ENCODE assay signal across 8 cellular contexts in the genomic region with DNA sequence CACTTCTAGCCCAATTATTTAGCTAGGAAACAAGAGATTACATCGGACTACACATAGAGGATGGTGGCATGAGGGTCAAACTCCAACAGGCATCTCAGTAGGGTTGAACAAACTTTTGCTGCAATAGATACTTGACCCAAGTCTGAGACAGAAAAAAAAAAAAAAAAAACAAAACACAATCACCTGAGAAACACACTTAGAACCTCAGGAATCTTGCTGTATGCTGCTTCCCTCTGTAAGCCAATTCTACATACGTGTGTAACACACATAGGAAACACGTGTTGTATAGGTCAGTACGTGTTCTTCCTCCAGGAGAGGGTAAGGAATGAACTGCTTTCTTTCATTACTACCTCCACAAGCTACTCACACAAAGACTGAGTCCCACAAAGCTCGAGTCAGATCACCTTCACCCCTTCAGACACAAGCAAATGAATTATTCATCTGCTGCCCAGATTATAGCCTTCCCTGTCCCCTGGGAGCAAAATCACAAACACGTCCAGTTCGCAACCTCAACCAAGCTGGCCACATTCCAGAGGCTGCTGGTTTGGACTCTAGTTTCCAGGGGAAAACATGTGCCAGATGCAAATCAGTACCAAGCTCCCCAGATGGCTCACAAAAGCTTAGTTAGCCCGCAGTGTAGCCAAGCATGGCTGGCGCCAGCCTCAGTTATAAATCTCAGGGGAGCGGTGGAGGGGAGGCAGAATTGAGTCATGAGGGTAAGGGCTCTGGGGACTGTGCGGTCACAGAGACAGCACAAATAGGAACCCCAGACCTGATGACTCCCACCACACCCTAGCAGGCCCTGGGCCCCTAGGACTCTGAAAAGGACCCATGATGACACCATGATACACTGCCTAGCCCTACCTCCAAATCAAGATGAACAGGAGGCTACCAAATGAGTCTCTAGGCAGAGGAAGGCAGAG. TPM values are rescaled to one million over a fixed set of nuclear protein-coding genes. Genes with fewer than 3 reads are reported as not detected.
DNase-seq lines count a peak whose midpoint lies in the region; ATAC-seq and TF ChIP-seq lines count a peak whose summit lies in the region.

No MANE protein-coding gene starts in this region.

- peak overlapping the region in 4 of 5 donors; percentile 51 to 89 (median 76) for H3K27ac ChIP-seq in adrenal gland
- peak overlapping the region; percentile 66 for H3K27ac ChIP-seq in hepatocyte
- peak overlapping the region; percentile 84 for H3K27ac ChIP-seq in skeletal muscle tissue (ENCODE audit: low read depth, low read length)

- peaks cover 95% of the 10 kb centered on the region for H4K20me1 ChIP-seq in hepatocyte (ENCODE audit: insufficient read depth, poor library complexity, severe bottlenecking)

- 25 to 32% (median 28%) methylated on average over 9 to 11 of the region's 11 CpGs for WGBS in adrenal gland, 4 donors
- WGBS in hepatocyte (ENCODE audit: low lambda C conversion rate, missing lambda C conversion rate): 71% methylated on average over 11 of the region's 11 CpGs

- DNase-seq in ELF-1 (ENCODE audit: low read depth, low spot score): peak; percentile 32
- peak; percentile 74 to 97 (median 92) for DNase-seq in adrenal gland
- DNase-seq in hepatocyte (ENCODE audit: low spot score): peak; percentile 46
- no peak for DNase-seq in Kasumi-1 (lab: John Stamatoyannopoulos, UW)
- no peak for DNase-seq in activated effector memory CD4-positive, alpha-beta T cell treated with Interleukin-2 at 50 U/mL for 16 hours

- H3K4me1 ChIP-seq in adrenal gland (replicated peaks in 1 of 2) (peaks cover 57 to 85% of the 10 kb centered on the region in 2 donors), hepatocyte (ENCODE audit: insufficient read depth) (peaks cover 45% of the 10 kb centered on the region), skeletal muscle tissue (ENCODE audit: control insufficient read depth in 3 of 3, insufficient read depth in 3 of 3, low read length in 3 of 3) (peaks cover 43 to 71% (median 71%) of the 10 kb centered on the region in 3 donors)

- intact Hi-C loops in adrenal gland (cut with DNase I): no loop called here

- peak overlapping the region; percentile 47 to 62 (median 49) for H3K9ac ChIP-seq in skeletal muscle tissue (ENCODE audit: low read depth in 1 of 3, low read length in 3 of 3)

- TF ChIP-seq POLR2A in adrenal gland (IDR thresholded peaks at IDR 0.05): peak in 1 of 2 donors; percentile 48

- no peaks in the 10 kb centered on the region for H3K9me2 ChIP-seq in hepatocyte (replicated peaks; ENCODE audit: insufficient read depth)

- H3K4me2 ChIP-seq in hepatocyte: no peak overlapping the region

- H3K36me3 ChIP-seq in adrenal gland (replicated peaks in 1 of 2) (peaks cover 0 to 30% of the 10 kb centered on the region in 2 donors), hepatocyte (replicated peaks; ENCODE audit: insufficient read depth, low read depth) (no peaks in the 10 kb centered on the region), skeletal muscle tissue (ENCODE audit: control insufficient read depth in 3 of 3, insufficient read depth in 3 of 3, low read length in 3 of 3) (peaks cover 25 to 26% (median 25%) of the 10 kb centered on the region in 3 donors)

- peaks cover 98% of the 10 kb centered on the region for H3K79me2 ChIP-seq in hepatocyte

- peak; percentile 79 for ATAC-seq in GM21367 (IDR thresholded peaks at IDR 0.05; ENCODE audit: unreplicated experiment)
- ATAC-seq in HG03565 (IDR thresholded peaks at IDR 0.05; ENCODE audit: unreplicated experiment): peak; percentile 82

- TF ChIP-seq CTCF in adrenal gland (IDR thresholded peaks at IDR 0.05): no peak
- no peak for TF ChIP-seq CTCF in hepatocyte (IDR thresholded peaks at IDR 0.05; ENCODE audit: poor library complexity)

- H2AFZ ChIP-seq in hepatocyte: no peak overlapping the region

- H3K9me3 ChIP-seq in adrenal gland (replicated peaks in 1 of 3): no peaks in the 10 kb centered on the region
- no peaks in the 10 kb centered on the region for H3K9me3 ChIP-seq in hepatocyte (ENCODE audit: low read depth)
- no peaks in the 10 kb centered on the region for H3K9me3 ChIP-seq in skeletal muscle tissue (ENCODE audit: control insufficient read depth in 3 of 3, low read length in 3 of 3)

- H3K4me3 ChIP-seq in adrenal gland (peak overlapping the region in 1 of 4 donors; percentile 3), hepatocyte (no peak overlapping the region), skeletal muscle tissue (ENCODE audit: low read length in 3 of 3) (peak overlapping the region in 2 of 3 donors; percentile 13 to 42)

- no peaks in the 10 kb centered on the region for H3K27me3 ChIP-seq in adrenal gland
- H3K27me3 ChIP-seq in hepatocyte: no peaks in the 10 kb centered on the region
- H3K27me3 ChIP-seq in skeletal muscle tissue (ENCODE audit: control insufficient read depth in 3 of 3, insufficient read depth in 3 of 3, low read length in 3 of 3): no peaks in the 10 kb centered on the region

RNA-seq across cellular contexts. Expression of gene PSAP, which starts 15.1 kb away (rescaled TPM):
- total RNA-seq in adrenal gland (1,000 to 10,000 TPM; 1,730 to 3,452 (median 2,381) TPM), hepatocyte (686 and 732 TPM in 2 replicates), skeletal muscle tissue (369 TPM)
- polyA plus RNA-seq in adrenal gland (1,000 to 10,000 TPM in 1 of 3 donors, 100 to 1,000 TPM in 2; 623 to 1,694 (median 805) TPM), hepatocyte (954 and 987 TPM in 2 replicates)

Comparison
In these comparisons a context has a peak if more than half of its experiments do, and no peak if none do; other contexts are left out.
1. DNase-seq: peak in ELF-1 (single experiment), adrenal gland (7 of 7) and hepatocyte (single experiment); none in Kasumi-1 (0 of 2) and activated effector memory CD4-positive, alpha-beta T cell treated with Interleukin-2 at 50 U/mL for 16 hours (single experiment).
2. Peak in every context shown above with its lines, with median percentiles within 50 percentile points of each other: H3K27ac ChIP-seq.